In the genomic region with DNA sequence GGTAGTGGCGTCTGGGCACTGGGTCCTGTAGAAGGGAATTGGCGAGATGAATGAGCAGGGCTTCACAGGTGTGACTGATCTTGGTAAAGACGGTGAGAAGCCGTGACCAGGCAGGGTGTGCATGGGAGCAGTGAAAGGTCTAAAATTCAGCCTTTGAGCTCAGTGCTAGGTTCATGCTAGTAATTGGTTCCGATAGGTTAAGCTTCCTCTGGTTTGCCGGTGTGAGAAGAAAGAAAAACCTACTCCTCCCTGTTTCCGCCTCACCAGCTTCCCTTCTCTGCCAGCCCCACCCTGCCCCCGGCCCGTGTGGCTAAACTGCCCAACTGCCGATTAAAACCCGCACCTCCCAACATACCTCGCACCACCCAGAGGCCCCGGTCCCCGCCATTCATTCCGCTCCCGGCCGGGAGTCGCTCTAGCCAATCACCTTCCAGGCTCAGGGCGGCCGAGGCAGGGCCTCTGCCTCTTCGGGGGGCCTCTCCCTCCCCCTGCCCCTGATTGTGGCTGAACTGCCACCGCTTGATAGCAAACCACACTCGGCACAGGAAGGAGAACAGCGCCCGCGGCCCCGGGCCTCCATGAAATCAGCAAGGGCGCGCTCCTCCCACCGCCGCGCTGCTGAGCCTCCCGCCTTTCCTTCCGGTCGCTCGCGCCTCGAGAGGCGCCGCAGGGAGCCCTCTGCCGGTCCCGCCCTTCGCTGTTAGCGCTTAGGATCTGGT, we compare ENCODE assay signal across 8 cellular contexts. TPM values are rescaled to one million over a fixed set of nuclear protein-coding genes. Genes with fewer than 3 reads are reported as not detected.
DNase-seq lines count a peak whose midpoint lies in the region; ATAC-seq and TF ChIP-seq lines count a peak whose summit lies in the region.

No MANE protein-coding gene starts in this region.

- peak overlapping the region; percentile 97 for H3K27ac ChIP-seq in HUES48 (ENCODE audit: low read depth, low read length)

- H3K27me3 ChIP-seq in Caco-2 (replicated peaks; ENCODE audit: control insufficient read depth, insufficient read depth, low read length) = no peaks in the 10 kb centered on the region
- H3K27me3 ChIP-seq in HUES48 (ENCODE audit: control insufficient read depth, insufficient read depth, low read length) = no peaks in the 10 kb centered on the region

- DNase-seq in Caco-2 = peak; percentile 89 to 91
- DNase-seq in NOMO-1 treated with dmso at 0.1 percent for 144 hours (lab: John Stamatoyannopoulos, UW; ENCODE audit: unreplicated experiment) = peak; percentile 100
- DNase-seq in activated CD8-positive, alpha-beta memory T cell treated with anti-CD3 and anti-CD28 coated beads, Interleukin-2, amount 50 U/mL, for 1 hour (ENCODE audit: extremely low read depth) = peak; percentile 73
- peak; percentile 90 for DNase-seq in endothelial cell (ENCODE audit: low spot score)
- DNase-seq in mesothelial cell of epicardium (ENCODE audit: low spot score in 2 of 2, unreplicated experiment in 2 of 2) = peak; percentile 70 to 82
- peak; percentile 87 for DNase-seq in stimulated activated CD8-positive, alpha-beta memory T cell treated with anti-CD3 and anti-CD28 coated beads, Interleukin-15, amount 100 ng/mL, for 48 hours (ENCODE audit: low read depth in 2 of 2)

- peaks cover 17% of the 10 kb centered on the region for H3K36me3 Mint-ChIP-seq in Caco-2 (ENCODE audit: insufficient read depth, unreplicated experiment)
- H3K36me3 Mint-ChIP-seq in endothelial cell (ENCODE audit: low read depth, unreplicated experiment) = peaks cover 4% of the 10 kb centered on the region
- H3K36me3 Mint-ChIP-seq in mesothelial cell of epicardium = no peaks in the 10 kb centered on the region

- TSS peak; percentile 85 for BruUV-seq in Caco-2 (replicated peaks; lab: Mats Ljungman, UMichigan)

- peak overlapping the region; percentile 84 for H3K9ac ChIP-seq in HUES48 (ENCODE audit: low read depth, low read length)

- H3K27me3 Mint-ChIP-seq in Caco-2 (ENCODE audit: insufficient read depth, unreplicated experiment) (no peaks in the 10 kb centered on the region), endothelial cell (ENCODE audit: unreplicated experiment) (peaks cover 10% of the 10 kb centered on the region), mesothelial cell of epicardium (ENCODE audit: low read depth) (peaks cover 6% of the 10 kb centered on the region)

- H3K36me3 ChIP-seq in Caco-2 (ENCODE audit: control insufficient read depth, insufficient read depth, low read length) (no peaks in the 10 kb centered on the region), HUES48 (ENCODE audit: control insufficient read depth, insufficient read depth, low read length) (no peaks in the 10 kb centered on the region)

- H3K9me3 ChIP-seq in Caco-2 (no peaks in the 10 kb centered on the region), HUES48 (ENCODE audit: control insufficient read depth, insufficient read depth, low read length) (no peaks in the 10 kb centered on the region)

- H3K4me1 ChIP-seq in Caco-2 (peaks cover 6% of the 10 kb centered on the region; the same call in 1 of the 2 replicates), HUES48 (ENCODE audit: control insufficient read depth, insufficient read depth, low read length) (peaks cover 11% of the 10 kb centered on the region)

- CTCF ChIA-PET in Caco-2 (lab: Charles Lee) = interaction anchor here (1.7 kb wide), 1 partner anchor 23 kb away, joined by 5 read pairs; no protein-coding TSS in a partner anchor

- TF ChIP-seq CTCF in Caco-2 (IDR thresholded peaks at IDR 0.05; ENCODE audit: insufficient read depth in 1 of 2, low read depth in 1 of 2, low read length in 1 of 2, severe bottlenecking in 1 of 2, unreplicated experiment in 1 of 2) (peak in 1 of 2 experiments; percentile 67), endothelial cell (IDR thresholded peaks at IDR 0.05; ENCODE audit: unreplicated experiment) (no peak), mesothelial cell of epicardium (IDR thresholded peaks at IDR 0.05; ENCODE audit: unreplicated experiment) (no peak)

- H3K4me1 Mint-ChIP-seq in Caco-2 (ENCODE audit: low read depth, unreplicated experiment) = peaks cover 13% of the 10 kb centered on the region
- H3K4me1 Mint-ChIP-seq in endothelial cell (ENCODE audit: unreplicated experiment) = peaks cover 29% of the 10 kb centered on the region
- H3K4me1 Mint-ChIP-seq in mesothelial cell of epicardium = peaks cover 13% of the 10 kb centered on the region

- POLR2A ChIA-PET in Caco-2 (lab: Charles Lee) = interaction anchor here (0.5 to 0.8 kb wide), 3 partner anchors 104 to 146 kb away, joined by 4 to 5 read pairs (median 4); a partner anchor contains a TSS

- no peaks in the 10 kb centered on the region for H3K9me3 Mint-ChIP-seq in Caco-2 (ENCODE audit: unreplicated experiment)
- H3K9me3 Mint-ChIP-seq in endothelial cell (ENCODE audit: unreplicated experiment) = no peaks in the 10 kb centered on the region
- no peaks in the 10 kb centered on the region for H3K9me3 Mint-ChIP-seq in mesothelial cell of epicardium

- intact Hi-C loops in Caco-2 (cut with micrococcal nuclease; ENCODE audit: unreplicated experiment) = loop anchor here (1.0 to 2.0 kb wide), 2 partner anchors 23 to 53 kb away; no protein-coding TSS in a partner anchor

- peak overlapping the region; percentile 57 for H3K4me3 ChIP-seq in Caco-2 (ENCODE audit: low read depth, low read length)
- H3K4me3 ChIP-seq in HUES48 (ENCODE audit: low read depth, low read length) = peak overlapping the region; percentile 68

- H3K4me3 Mint-ChIP-seq in Caco-2 (ENCODE audit: unreplicated experiment) (peak overlapping the region; percentile 94), endothelial cell (ENCODE audit: unreplicated experiment) (peak overlapping the region; percentile 86), mesothelial cell of epicardium (peak overlapping the region; percentile 81)

- H3K27ac Mint-ChIP-seq in Caco-2 (ENCODE audit: unreplicated experiment) (peak overlapping the region; percentile 97), endothelial cell (ENCODE audit: unreplicated experiment) (peak overlapping the region; percentile 95), mesothelial cell of epicardium (peak overlapping the region; percentile 62)

- peak; percentile 64 for ATAC-seq in GM21390 (IDR thresholded peaks at IDR 0.05; ENCODE audit: unreplicated experiment)

RNA-seq across cellular contexts. Expression of a gene that starts 7.3 kb away (rescaled TPM):
- total RNA-seq in Caco-2 (2022) (1.5 and 2.0 TPM in 2 replicates), endothelial cell (ENCODE audit: unreplicated experiment) (18.6 TPM), mesothelial cell of epicardium (0.72 to 1.3 TPM (median 0.93 TPM) in 3 replicates)

Comparison
In these comparisons a context has a peak if more than half of its experiments do, and no peak if none do; other contexts are left out.
1. Peak in every context shown above with its lines: DNase-seq, ATAC-seq, H3K4me3 ChIP-seq and H3K27ac ChIP-seq.